ENCODE assay signal across 8 cellular contexts in genomic region chr13:79973533-79973963, GRCh38.
A peak's percentile ranks its signal among the peaks of the same experiment; 100 is the strongest.
DNase-seq lines count a peak whose midpoint lies in the region; ATAC-seq and TF ChIP-seq lines count a peak whose summit lies in the region.

No MANE protein-coding gene starts in this region.

- H3K36me3 ChIP-seq in BLaER1: no peaks in the 10 kb centered on the region

- H3K4me3 ChIP-seq in BLaER1 (no peak overlapping the region), astrocyte of the cerebellum (ENCODE audit: low read depth, low read length) (no peak overlapping the region)

- H3K4me1 Mint-ChIP-seq in mesothelial cell of epicardium: no peaks in the 10 kb centered on the region
- H3K4me1 Mint-ChIP-seq in activated CD8-positive, alpha-beta memory T cell treated with anti-CD3 and anti-CD28 coated beads, Interleukin-2, amount 10 ng/mL, durations not matched to agents 7 days and 5 days: no peaks in the 10 kb centered on the region

- H3K27ac Mint-ChIP-seq in mesothelial cell of epicardium: no peak overlapping the region
- no peak overlapping the region for H3K27ac Mint-ChIP-seq in activated CD8-positive, alpha-beta memory T cell treated with anti-CD3 and anti-CD28 coated beads, Interleukin-2, amount 10 ng/mL, durations not matched to agents 7 days and 5 days

- no peaks in the 10 kb centered on the region for H3K27me3 ChIP-seq in BLaER1

- DNase-seq in astrocyte of the cerebellum (ENCODE audit: low read depth): no peak
- no peak for DNase-seq in mesothelial cell of epicardium (ENCODE audit: low spot score in 2 of 2, unreplicated experiment in 2 of 2)
- no peak for DNase-seq in NCI-H510A treated with DMSO at 0.1 percent for 48 hours (lab: John Stamatoyannopoulos, UW)
- no peak for DNase-seq in activated naive CD4-positive, alpha-beta T cell treated with Interleukin-2 at 50 U/mL for 16 hours
- DNase-seq in activated CD8-positive, alpha-beta memory T cell treated with anti-CD3 and anti-CD28 coated beads, Interleukin-2, amount 10 ng/mL, durations not matched to agents 7 days and 5 days: no peak

- ATAC-seq in GM19351 (IDR thresholded peaks at IDR 0.05; ENCODE audit: unreplicated experiment) (peak; percentile 89), HG03342 (IDR thresholded peaks at IDR 0.05; ENCODE audit: unreplicated experiment) (peak; percentile 90)
- ATAC-seq in activated CD8-positive, alpha-beta memory T cell treated with anti-CD3 and anti-CD28 coated beads, Interleukin-2, amount 10 ng/mL, durations not matched to agents 7 days and 5 days: no peak

- peak; percentile 43 for TF ChIP-seq CTCF in astrocyte of the cerebellum (IDR thresholded peaks at IDR 0.05; ENCODE audit: low read depth, low read length, missing control alignments)
- peak; percentile 65 for TF ChIP-seq CTCF in mesothelial cell of epicardium (IDR thresholded peaks at IDR 0.05; ENCODE audit: unreplicated experiment)

- in situ Hi-C loops in astrocyte of the cerebellum (cut with HindIII; ENCODE audit: low sequenced_read_pairs): no loop called here

- H3K9me3 ChIP-seq in BLaER1: peaks cover 29% of the 10 kb centered on the region

- H3K27me3 Mint-ChIP-seq in mesothelial cell of epicardium (ENCODE audit: low read depth): no peaks in the 10 kb centered on the region
- no peaks in the 10 kb centered on the region for H3K27me3 Mint-ChIP-seq in activated CD8-positive, alpha-beta memory T cell treated with anti-CD3 and anti-CD28 coated beads, Interleukin-2, amount 10 ng/mL, durations not matched to agents 7 days and 5 days

- H3K4me1 ChIP-seq in BLaER1: 0 out of 2 replicates have a peak, but pooled peaks cover 4% of the 10 kb centered on the region

- no peaks in the 10 kb centered on the region for H4K20me1 ChIP-seq in BLaER1

- peaks cover 71% of the 10 kb centered on the region for H3K9me3 Mint-ChIP-seq in mesothelial cell of epicardium
- peaks cover 2% of the 10 kb centered on the region for H3K9me3 Mint-ChIP-seq in activated CD8-positive, alpha-beta memory T cell treated with anti-CD3 and anti-CD28 coated beads, Interleukin-2, amount 10 ng/mL, durations not matched to agents 7 days and 5 days (ENCODE audit: low read depth)

- peaks cover 25% of the 10 kb centered on the region for H3K36me3 Mint-ChIP-seq in mesothelial cell of epicardium
- H3K36me3 Mint-ChIP-seq in activated CD8-positive, alpha-beta memory T cell treated with anti-CD3 and anti-CD28 coated beads, Interleukin-2, amount 10 ng/mL, durations not matched to agents 7 days and 5 days: no peaks in the 10 kb centered on the region

- no peak overlapping the region for H3K9ac ChIP-seq in BLaER1

- CTCF ChIA-PET in activated CD8-positive, alpha-beta memory T cell treated with anti-CD3 and anti-CD28 coated beads, Interleukin-2, amount 10 ng/mL, durations not matched to agents 7 days and 5 days (lab: Charles Lee): no interaction called here

- H3K4me2 ChIP-seq in BLaER1: peak overlapping the region; percentile 23; the same call in 1 of the 2 replicates

- no peak overlapping the region for H3K27ac ChIP-seq in BLaER1

- H3K4me3 Mint-ChIP-seq in mesothelial cell of epicardium: no peak overlapping the region
- H3K4me3 Mint-ChIP-seq in activated CD8-positive, alpha-beta memory T cell treated with anti-CD3 and anti-CD28 coated beads, Interleukin-2, amount 10 ng/mL, durations not matched to agents 7 days and 5 days: no peak overlapping the region
